Comparison of ENCODE assay signal across 8 cellular contexts in the genomic region with DNA sequence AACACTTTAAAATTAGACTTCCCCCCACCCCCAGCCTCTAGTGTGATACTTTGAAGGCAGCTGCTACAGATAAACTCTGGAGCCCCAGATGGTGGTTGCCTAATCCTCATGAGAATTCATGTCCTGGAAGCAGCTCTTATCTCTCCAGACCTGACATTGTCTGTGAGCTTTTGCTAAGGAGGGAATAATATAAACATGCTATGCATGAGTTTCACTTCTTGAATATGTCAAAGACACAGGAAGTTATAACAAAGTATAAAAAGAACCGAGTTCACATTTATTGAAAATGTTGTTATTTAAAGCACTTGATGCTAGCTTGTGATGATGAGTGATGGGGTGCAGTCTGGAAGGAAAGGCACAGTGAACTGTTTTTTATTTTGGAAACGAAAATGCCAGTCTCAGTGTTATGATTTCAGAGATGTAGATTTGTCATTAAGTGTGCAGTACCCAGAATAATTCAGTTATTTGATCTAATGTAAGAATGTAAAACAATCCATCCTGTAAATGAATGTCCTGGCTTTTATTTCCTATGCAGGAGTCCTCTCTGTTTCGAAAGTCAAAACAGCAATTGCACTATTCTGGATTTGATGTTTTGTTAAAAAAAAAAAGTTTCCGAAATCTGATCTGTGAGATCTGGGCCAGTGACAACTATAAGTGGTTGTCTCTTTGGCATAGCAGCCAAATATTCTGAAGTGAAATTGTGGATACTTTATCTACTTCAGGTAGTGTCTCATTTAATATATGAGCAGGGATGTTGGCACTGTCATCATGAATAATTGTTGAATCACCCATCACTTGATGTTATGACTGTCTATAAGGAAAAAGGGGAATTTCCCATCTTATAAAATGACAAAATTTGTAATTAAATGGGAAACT.
DNase-seq lines count a peak whose midpoint lies in the region; ATAC-seq, FAIRE-seq and TF ChIP-seq lines count a peak whose summit lies in the region.

No MANE protein-coding gene starts in this region.

- H3K4me3 ChIP-seq in A549: no peak overlapping the region
- no peak overlapping the region for H3K4me3 ChIP-seq in mesenchymal stem cell (ENCODE audit: insufficient read depth in 1 of 2, low read depth in 1 of 2, low read length in 2 of 2)

- H3K36me3 Mint-ChIP-seq in T-helper 17 cell (ENCODE audit: low read depth): peaks cover 7% of the 10 kb centered on the region

- no peak for TF ChIP-seq EP300 in A549 (IDR thresholded peaks at IDR 0.05)

- POLR2A ChIA-PET in A549 (lab: Yijun Ruan, JAX): no interaction called here

- H3K27me3 ChIP-seq in mesenchymal stem cell (ENCODE audit: control insufficient read depth in 1 of 2, insufficient read depth in 1 of 2, low read length in 2 of 2): no peaks in the 10 kb centered on the region

- no peak overlapping the region for H2BK120ac ChIP-seq in mesenchymal stem cell (ENCODE audit: low read depth, low read length)

- peak overlapping the region; percentile 33 for H3K4me2 ChIP-seq in A549
- H3K4me2 ChIP-seq in mesenchymal stem cell (ENCODE audit: low read length, poor library complexity, severe bottlenecking): no peak overlapping the region

- peak overlapping the region; percentile 32 for H3K9ac ChIP-seq in mesenchymal stem cell (ENCODE audit: low read length)

- H3K27ac Mint-ChIP-seq in T-helper 17 cell: peak overlapping the region; percentile 53

- H3K18ac ChIP-seq in mesenchymal stem cell (ENCODE audit: low read depth in 1 of 2, low read length in 2 of 2): no peak overlapping the region

- H3K79me1 ChIP-seq in mesenchymal stem cell (replicated peaks; ENCODE audit: low read length, poor library complexity, severe bottlenecking): peaks cover 3% of the 10 kb centered on the region

- no peak for TF ChIP-seq POLR2A in A549 (IDR thresholded peaks at IDR 0.05; ENCODE audit: low read length)

- TF ChIP-seq RAD21 in A549 (conservative IDR thresholded peaks at IDR 0.05 in 1 of 2, IDR thresholded peaks at IDR 0.05 in 1 of 2): no peak

- FAIRE-seq in A549 (lab: Jason Lieb, UNC): no peak

- no peak overlapping the region for H3K14ac ChIP-seq in mesenchymal stem cell (ENCODE audit: low read length in 2 of 2)

- H3K4me1 ChIP-seq in A549 (peaks cover 22% of the 10 kb centered on the region), mesenchymal stem cell (ENCODE audit: control insufficient read depth, insufficient read depth, low read depth, low read length) (no peaks in the 10 kb centered on the region)

- H3K4me1 Mint-ChIP-seq in T-helper 17 cell: peaks cover 46% of the 10 kb centered on the region

- no peak for TF ChIP-seq CTCF in A549 (IDR thresholded peaks at IDR 0.05)

- peaks cover 0 to 9% of the 10 kb centered on the region in 2 experiments for H3K36me3 ChIP-seq in mesenchymal stem cell (ENCODE audit: control insufficient read depth in 1 of 2, insufficient read depth in 2 of 2, low read depth in 1 of 2, low read length in 2 of 2)

- no peak overlapping the region for H3K4ac ChIP-seq in mesenchymal stem cell (ENCODE audit: low read depth in 1 of 2, low read length in 2 of 2)

- H2AK5ac ChIP-seq in mesenchymal stem cell (ENCODE audit: low read length, severe bottlenecking): no peak overlapping the region

- DNase-seq in A549 (ENCODE audit: low read depth in 1 of 2, low spot score in 1 of 2) (no peak), HS-5 (ENCODE audit: low read depth) (peak; percentile 30), T-helper 17 cell (no peak), mesenchymal stem cell (peak; percentile 57), T-helper 9 cell (no peak), NCI-H1436 treated with DMSO at 0.1 percent for 48 hours (lab: John Stamatoyannopoulos, UW) (no peak), dedifferentiated amniotic fluid mesenchymal stem cell (ENCODE audit: extremely low spot score) (no peak)

- H3K27ac ChIP-seq in A549: peak overlapping the region in 1 of 2 experiments; percentile 9; a peak in 2 of 6 replicates
- no peak overlapping the region for H3K27ac ChIP-seq in mesenchymal stem cell (ENCODE audit: low read length, poor library complexity, severe bottlenecking)

- H3K4me3 Mint-ChIP-seq in T-helper 17 cell: no peak overlapping the region

- H2BK15ac ChIP-seq in mesenchymal stem cell (ENCODE audit: low read depth, poor library complexity, severe bottlenecking): no peak overlapping the region

- H4K8ac ChIP-seq in mesenchymal stem cell (ENCODE audit: low read length): no peak overlapping the region

- no peak overlapping the region for H4K91ac ChIP-seq in mesenchymal stem cell (ENCODE audit: low read length)

- H2AFZ ChIP-seq in mesenchymal stem cell (ENCODE audit: low read depth, low read length): no peak overlapping the region

- ATAC-seq in A549 (0 out of 6 replicates have a peak, but pooled peaks of 1 of the 2 experiments have one; percentile 13), GM18861 (IDR thresholded peaks at IDR 0.05; ENCODE audit: unreplicated experiment) (peak; percentile 50), T-helper 17 cell (peak; percentile 59)

- H2BK5ac ChIP-seq in mesenchymal stem cell (ENCODE audit: low read depth, low read length, poor library complexity, severe bottlenecking): no peak overlapping the region

- no peaks in the 10 kb centered on the region for H3K27me3 Mint-ChIP-seq in T-helper 17 cell

- H3K9me3 ChIP-seq in A549 (no peaks in the 10 kb centered on the region), T-helper 17 cell (ENCODE audit: control insufficient read depth, low read length, poor library complexity, severe bottlenecking) (no peaks in the 10 kb centered on the region), mesenchymal stem cell (ENCODE audit: control insufficient read depth, low read length) (no peaks in the 10 kb centered on the region)

- WGBS in A549 (ENCODE audit: missing lambda C conversion rate): 52% methylated on average over 4 of the region's 4 CpGs
- 26% methylated on average over 4 of the region's 4 CpGs for WGBS in mesenchymal stem cell

- CTCF ChIA-PET in A549 (lab: Yijun Ruan, JAX): interaction anchor here (1.0 to 1.5 kb wide), 4 partner anchors 12 to 324 kb away, joined by 3 to 4 read pairs (median 4); no protein-coding TSS in a partner anchor

- no peak overlapping the region for H3K23ac ChIP-seq in mesenchymal stem cell (ENCODE audit: low read length in 2 of 2)

- no peak overlapping the region for H2BK12ac ChIP-seq in mesenchymal stem cell (ENCODE audit: low read length in 2 of 2)

TF ChIP-seq in A549, 52 proteins besides CTCF, POLR2A, EP300 and RAD21:
- TF ChIP-seq, protein P1, sequence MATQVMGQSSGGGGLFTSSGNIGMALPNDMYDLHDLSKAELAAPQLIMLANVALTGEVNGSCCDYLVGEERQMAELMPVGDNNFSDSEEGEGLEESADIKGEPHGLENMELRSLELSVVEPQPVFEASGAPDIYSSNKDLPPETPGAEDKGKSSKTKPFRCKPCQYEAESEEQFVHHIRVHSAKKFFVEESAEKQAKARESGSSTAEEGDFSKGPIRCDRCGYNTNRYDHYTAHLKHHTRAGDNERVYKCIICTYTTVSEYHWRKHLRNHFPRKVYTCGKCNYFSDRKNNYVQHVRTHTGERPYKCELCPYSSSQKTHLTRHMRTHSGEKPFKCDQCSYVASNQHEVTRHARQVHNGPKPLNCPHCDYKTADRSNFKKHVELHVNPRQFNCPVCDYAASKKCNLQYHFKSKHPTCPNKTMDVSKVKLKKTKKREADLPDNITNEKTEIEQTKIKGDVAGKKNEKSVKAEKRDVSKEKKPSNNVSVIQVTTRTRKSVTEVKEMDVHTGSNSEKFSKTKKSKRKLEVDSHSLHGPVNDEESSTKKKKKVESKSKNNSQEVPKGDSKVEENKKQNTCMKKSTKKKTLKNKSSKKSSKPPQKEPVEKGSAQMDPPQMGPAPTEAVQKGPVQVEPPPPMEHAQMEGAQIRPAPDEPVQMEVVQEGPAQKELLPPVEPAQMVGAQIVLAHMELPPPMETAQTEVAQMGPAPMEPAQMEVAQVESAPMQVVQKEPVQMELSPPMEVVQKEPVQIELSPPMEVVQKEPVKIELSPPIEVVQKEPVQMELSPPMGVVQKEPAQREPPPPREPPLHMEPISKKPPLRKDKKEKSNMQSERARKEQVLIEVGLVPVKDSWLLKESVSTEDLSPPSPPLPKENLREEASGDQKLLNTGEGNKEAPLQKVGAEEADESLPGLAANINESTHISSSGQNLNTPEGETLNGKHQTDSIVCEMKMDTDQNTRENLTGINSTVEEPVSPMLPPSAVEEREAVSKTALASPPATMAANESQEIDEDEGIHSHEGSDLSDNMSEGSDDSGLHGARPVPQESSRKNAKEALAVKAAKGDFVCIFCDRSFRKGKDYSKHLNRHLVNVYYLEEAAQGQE (IDR thresholded peaks at IDR 0.05): no peak
- TF ChIP-seq POLR2AphosphoS2 (conservative IDR thresholded peaks at IDR 0.05; ENCODE audit: low read length) (no peak), ZFP36 (IDR thresholded peaks at IDR 0.05; ENCODE audit: borderline replicate concordance, partially characterized antibody) (no peak), MYC (IDR thresholded peaks at IDR 0.05; ENCODE audit: borderline replicate concordance, low read length) (no peak), FOSL2 (IDR thresholded peaks at IDR 0.05) (no peak), FOSL2 (CRISPR knock-in tag; IDR thresholded peaks at IDR 0.05) (peak; percentile 50)

Comparison
In these comparisons a context has a peak if more than half of its experiments do, and no peak if none do; other contexts are left out.
1. DNase-seq: peak in HS-5 (single experiment) and mesenchymal stem cell (single experiment); none in A549 (0 of 2), T-helper 17 cell (0 of 3), T-helper 9 cell (single experiment), NCI-H1436 treated with DMSO at 0.1 percent for 48 hours (single experiment) and dedifferentiated amniotic fluid mesenchymal stem cell (single experiment).